19 cellular contexts compared by ENCODE assay signal in genomic region chr1:190658907-190659306, GRCh38.
DNase-seq lines count a peak whose midpoint lies in the region; ATAC-seq and TF ChIP-seq lines count a peak whose summit lies in the region.
"Had no signal": no experiment of that assay in that cellular context is flagged by ENCODE, and none has a peak within 500 bp of the region (broad histone marks: within the 10 kb centered on the region; RNA-seq: fewer than 3 reads in every experiment).

No MANE protein-coding gene starts in this region.

- no peaks in the 10 kb centered on the region for H3K36me3 ChIP-seq in PC-3 (ENCODE audit: low read depth, low read length)
- H3K36me3 ChIP-seq: BLaER1 treated with 17β-estradiol and CSF1 and Interleukin-3, amounts not matched to agents 10 nM and 100 nM had no signal

- H3K4me1 ChIP-seq in PC-3 (ENCODE audit: insufficient read depth, low read length), result no peaks in the 10 kb centered on the region
- H3K4me1 ChIP-seq: BLaER1 treated with 17β-estradiol and CSF1 and Interleukin-3, amounts not matched to agents 10 nM and 100 nM had no signal

- intact Hi-C loops in PC-3 (cut with micrococcal nuclease), result no loop called here

- TF ChIP-seq CTCF in PC-3 (conservative IDR thresholded peaks at IDR 0.05; ENCODE audit: low read depth, low read length) (no peak), astrocyte of the spinal cord (IDR thresholded peaks at IDR 0.05; ENCODE audit: low read depth, low read length) (no peak), fibroblast of pulmonary artery (IDR thresholded peaks at IDR 0.05; ENCODE audit: low read length, missing control alignments) (no peak)

- CTCF ChIA-PET in PC-3 (lab: Charles Lee), result no interaction called here

- ATAC-seq in PC-3 (peak; percentile 97), GM18870 (IDR thresholded peaks at IDR 0.05; ENCODE audit: unreplicated experiment) (no peak), HG02763 (IDR thresholded peaks at IDR 0.05; ENCODE audit: unreplicated experiment) (no peak)

- POLR2A ChIA-PET in PC-3 (lab: Charles Lee; ENCODE audit: unreplicated experiment), result no interaction called here

- no peak overlapping the region for H3K4me2 ChIP-seq in PC-3 (ENCODE audit: low read length)
- H3K4me2 ChIP-seq: BLaER1 treated with 17β-estradiol and CSF1 and Interleukin-3, amounts not matched to agents 10 nM and 100 nM had no signal

- H3K4me3 ChIP-seq in PC-3 (ENCODE audit: low read length) (no peak overlapping the region), astrocyte of the spinal cord (ENCODE audit: low read depth, low read length) (no peak overlapping the region), fibroblast of pulmonary artery (replicated peaks; ENCODE audit: low read depth, low read length) (no peak overlapping the region)
- H3K4me3 ChIP-seq: BLaER1 treated with 17β-estradiol and CSF1 and Interleukin-3, amounts not matched to agents 10 nM and 100 nM; SK-N-MC had no signal

- no peaks in the 10 kb centered on the region for H3K9me2 ChIP-seq in PC-3 (replicated peaks; ENCODE audit: low read length)

- no peaks in the 10 kb centered on the region for H3K79me2 ChIP-seq in PC-3 (ENCODE audit: low read length)

- H3K27ac ChIP-seq in PC-3 (ENCODE audit: low read length), result no peak overlapping the region
- H3K27ac ChIP-seq: BLaER1 treated with 17β-estradiol and CSF1 and Interleukin-3, amounts not matched to agents 10 nM and 100 nM; SK-N-MC had no signal

- H3K9ac ChIP-seq in PC-3 (ENCODE audit: low read length), result no peak overlapping the region
- H3K9ac ChIP-seq: BLaER1 treated with 17β-estradiol and CSF1 and Interleukin-3, amounts not matched to agents 10 nM and 100 nM had no signal

- no TSS peak for BruUV-seq in PC-3 (replicated peaks; lab: Mats Ljungman, UMichigan)

- H2AFZ ChIP-seq in PC-3 (ENCODE audit: low read length), result no peak overlapping the region

- in situ Hi-C loops in astrocyte of the spinal cord (cut with HindIII; ENCODE audit: low sequenced_read_pairs), result no loop called here

- H3K27me3 ChIP-seq in PC-3 (ENCODE audit: low read length), result peaks cover 23% of the 10 kb centered on the region
- H3K27me3 ChIP-seq: BLaER1 treated with 17β-estradiol and CSF1 and Interleukin-3, amounts not matched to agents 10 nM and 100 nM had no signal

- H3F3A ChIP-seq in PC-3 (ENCODE audit: low read length, unreplicated experiment), result no peaks in the 10 kb centered on the region

- DNase-seq in COLO829 (ENCODE audit: low spot score) (peak; percentile 23), PC-3 (peak; percentile 63), astrocyte of the spinal cord (ENCODE audit: low read depth, low spot score) (peak; percentile 24), fibroblast of pulmonary artery (ENCODE audit: low read depth) (peak; percentile 26), pons (ENCODE audit: low spot score) (no peak)
- DNase-seq: CD8-positive, alpha-beta memory T cell; DND-41; H9; Karpas-422; NCI-H1092 treated with DMSO at 0.1 percent for 48 hours; NCI-H2081; NCI-H2171 treated with DMSO at 0.1 percent for 48 hours; NCI-H446; NCI-H69; SHP77 had no signal

- H3K9me3 ChIP-seq in PC-3 (ENCODE audit: low read length), result no peaks in the 10 kb centered on the region
- H3K9me3 ChIP-seq: BLaER1 treated with 17β-estradiol and CSF1 and Interleukin-3, amounts not matched to agents 10 nM and 100 nM had no signal

- no peaks in the 10 kb centered on the region for H4K20me1 ChIP-seq in PC-3 (ENCODE audit: low read length)
- H4K20me1 ChIP-seq: BLaER1 treated with 17β-estradiol and CSF1 and Interleukin-3, amounts not matched to agents 10 nM and 100 nM had no signal
